ENCODE assay signal across 9 cellular contexts in genomic region chr4:102272318-102272717, GRCh38.
"Had no signal": no experiment of that assay in that cellular context is flagged by ENCODE, and none has a peak within 500 bp of the region (broad histone marks: within the 10 kb centered on the region; RNA-seq: fewer than 3 reads in every experiment).

No MANE protein-coding gene starts in this region.

- H3K4me1 ChIP-seq: HAP-1 had no signal

- H3K9me3 ChIP-seq: HAP-1 had no signal

- DNase-seq: GM23248, GOT3, H7, H9, HCEC 1CT, HFFc6 had no signal

- H3K27ac ChIP-seq: GM23248 had no signal

- H3K4me3 ChIP-seq: GM23248, GM23338, HAP-1 had no signal

- ATAC-seq: GM23338, HCT116 had no signal

- H3K36me3 ChIP-seq: HAP-1 had no signal
